ENCODE assay signal across 8 cellular contexts in genomic region chr14:103527408-103528157, GRCh38. TPM values are rescaled to one million over a fixed set of nuclear protein-coding genes. Genes with fewer than 3 reads are reported as not detected.
DNase-seq lines count a peak whose midpoint lies in the region; ATAC-seq and TF ChIP-seq lines count a peak whose summit lies in the region.

No MANE protein-coding gene starts in this region.

- TF ChIP-seq CTCF in right atrium auricular region (IDR thresholded peaks at IDR 0.05), result no peak

- H3K9me3 ChIP-seq in right atrium auricular region, result no peaks in the 10 kb centered on the region

- no peaks in the 10 kb centered on the region for H3K9me3 Mint-ChIP-seq in activated CD4-positive, alpha-beta memory T cell treated with anti-CD3 and anti-CD28 coated beads for 36 hours

- no peak overlapping the region for H3K4me3 ChIP-seq in right atrium auricular region

- H3K27me3 ChIP-seq in right atrium auricular region, result no peaks in the 10 kb centered on the region

- H3K36me3 Mint-ChIP-seq in activated CD4-positive, alpha-beta memory T cell treated with anti-CD3 and anti-CD28 coated beads for 36 hours, result peaks cover 4% of the 10 kb centered on the region

- CTCF ChIA-PET in activated CD4-positive, alpha-beta memory T cell treated with anti-CD3 and anti-CD28 coated beads for 36 hours (lab: Charles Lee), result interaction anchor here (1.6 to 4.7 kb wide), 2 partner anchors 9 to 18 kb away, joined by 5 to 38 read pairs; no protein-coding TSS in a partner anchor

- H3K27me3 Mint-ChIP-seq in activated CD4-positive, alpha-beta memory T cell treated with anti-CD3 and anti-CD28 coated beads for 36 hours, result peaks cover 4% of the 10 kb centered on the region

- H3K27ac ChIP-seq in right atrium auricular region, result peak overlapping the region; percentile 93 to 98

- POLR2A ChIA-PET in activated CD4-positive, alpha-beta memory T cell treated with anti-CD3 and anti-CD28 coated beads for 36 hours (lab: Charles Lee), result interaction anchor here (1.3 kb wide), 1 partner anchor 11 kb away, joined by 3 read pairs; no protein-coding TSS in a partner anchor

- H3K4me1 ChIP-seq in right atrium auricular region, result peaks cover 0 to 63% of the 10 kb centered on the region in 2 donors

- ATAC-seq in Right ventricle myocardium inferior (peak; percentile 1), HG02870 (IDR thresholded peaks at IDR 0.05; ENCODE audit: unreplicated experiment) (peak; percentile 69)

- H3K4me1 Mint-ChIP-seq in activated CD4-positive, alpha-beta memory T cell treated with anti-CD3 and anti-CD28 coated beads for 36 hours (ENCODE audit: low read depth), result peaks cover 40% of the 10 kb centered on the region

- H3K4me3 Mint-ChIP-seq in activated CD4-positive, alpha-beta memory T cell treated with anti-CD3 and anti-CD28 coated beads for 36 hours, result peak overlapping the region; percentile 53

- H3K27ac Mint-ChIP-seq in activated CD4-positive, alpha-beta memory T cell treated with anti-CD3 and anti-CD28 coated beads for 36 hours, result peak overlapping the region; percentile 30

- H3K36me3 ChIP-seq in right atrium auricular region, result no peaks in the 10 kb centered on the region

- DNase-seq in Right ventricle myocardium inferior (ENCODE audit: missing footprints) (peak; percentile 51), cardiac septum (ENCODE audit: low spot score) (no peak), right atrium auricular region (ENCODE audit: low spot score) (no peak), superior temporal gyrus (ENCODE audit: extremely low spot score) (peak; percentile 12), mesenteric fat pad (ENCODE audit: low spot score) (no peak), kidney glomerular epithelial cell (lab: John Stamatoyannopoulos, UW) (no peak)
- peak; percentile 61 for DNase-seq in activated CD4-positive, alpha-beta memory T cell treated with anti-CD3 and anti-CD28 coated beads for 36 hours

- intact Hi-C loops in Right ventricle myocardium inferior (cut with DNase I) (no loop called here), cardiac septum (cut with DNase I) (no loop called here)
- intact Hi-C loops in activated CD4-positive, alpha-beta memory T cell treated with anti-CD3 and anti-CD28 coated beads for 36 hours (cut with micrococcal nuclease), result loop anchor here (2.0 to 10.0 kb wide), 2 partner anchors 35 to 193 kb away; partner anchors contain the start of genes BAG5, COA8 and EIF5

RNA-seq across cellular contexts. Expression of gene TRMT61A, which starts 1.4 kb away (rescaled TPM):
- total RNA-seq in Right ventricle myocardium inferior, result 5.6 TPM
- total RNA-seq in cardiac septum, result 5.2 TPM
- 1 to 10 TPM; 7.4 to 7.6 TPM for total RNA-seq in activated CD4-positive, alpha-beta memory T cell treated with anti-CD3 and anti-CD28 coated beads for 36 hours
- 1 to 10 TPM; 4.4 to 7.4 TPM for total RNA-seq in right atrium auricular region
- 13.8 TPM for total RNA-seq in mesenteric fat pad

RNA-seq across cellular contexts. Expression of gene CKB, which starts 5.0 kb away (rescaled TPM):
- 577 TPM for total RNA-seq in Right ventricle myocardium inferior
- 327 TPM for total RNA-seq in cardiac septum
- 1 to 10 TPM; 5.9 to 6.1 TPM for total RNA-seq in activated CD4-positive, alpha-beta memory T cell treated with anti-CD3 and anti-CD28 coated beads for 36 hours
- 100 to 1,000 TPM; 546 to 707 TPM for total RNA-seq in right atrium auricular region
- total RNA-seq in mesenteric fat pad, result 90.1 TPM

RNA-seq across cellular contexts. Expression of gene BAG5, which starts 34.9 kb away (rescaled TPM):
- total RNA-seq in Right ventricle myocardium inferior (16.1 TPM), cardiac septum (20.1 TPM), right atrium auricular region (10 to 100 TPM; 16.1 to 17.7 TPM), mesenteric fat pad (55.1 TPM)
- total RNA-seq in activated CD4-positive, alpha-beta memory T cell treated with anti-CD3 and anti-CD28 coated beads for 36 hours, result 10 to 100 TPM; 23.2 to 23.8 TPM

RNA-seq across cellular contexts. Expression of gene COA8, which starts 35.2 kb away (rescaled TPM):
- total RNA-seq in Right ventricle myocardium inferior (49.3 TPM), cardiac septum (43.8 TPM), right atrium auricular region (10 to 100 TPM; 21.3 to 53.2 TPM), mesenteric fat pad (45.8 TPM)
- 10 to 100 TPM; 46.2 to 48.9 TPM for total RNA-seq in activated CD4-positive, alpha-beta memory T cell treated with anti-CD3 and anti-CD28 coated beads for 36 hours

Comparison
In these comparisons a context has a peak if more than half of its experiments do, and no peak if none do; other contexts are left out.
1. DNase-seq: peak in Right ventricle myocardium inferior (single experiment), activated CD4-positive, alpha-beta memory T cell treated with anti-CD3 and anti-CD28 coated beads for 36 hours (single experiment) and superior temporal gyrus (single experiment); none in cardiac septum (single experiment), right atrium auricular region (single experiment), mesenteric fat pad (single experiment) and kidney glomerular epithelial cell (single experiment).
2. RNA of gene CKB, which starts 5.0 kb away (total RNA-seq): 546 to 707 TPM in right atrium auricular region, 577 TPM in Right ventricle myocardium inferior (single experiment), 327 TPM in cardiac septum (single experiment) and 90.1 TPM in mesenteric fat pad (single experiment); 5.9 to 6.1 TPM in activated CD4-positive, alpha-beta memory T cell treated with anti-CD3 and anti-CD28 coated beads for 36 hours; every median in the first group is over 10 times any median in the second.